ENCODE assay signal across 15 cellular contexts in genomic region chr5:65126192-65126591, GRCh38.
A peak's percentile ranks its signal among the peaks of the same experiment; 100 is the strongest.
DNase-seq lines count a peak whose midpoint lies in the region; ATAC-seq, FAIRE-seq and TF ChIP-seq lines count a peak whose summit lies in the region.
"Had no signal": no experiment of that assay in that cellular context is flagged by ENCODE, and none has a peak within 500 bp of the region (broad histone marks: within the 10 kb centered on the region; RNA-seq: fewer than 3 reads in every experiment).

No MANE protein-coding gene starts in this region.

- DNase-seq in HepG2 (ENCODE audit: low spot score) (no peak), right lobe of liver (no peak), astrocyte of the spinal cord (ENCODE audit: low read depth, low spot score) (peak; percentile 35), hippocampal formation (lab: John Stamatoyannopoulos, UW) (peak; percentile 7 to 58), NCI-H526 (lab: John Stamatoyannopoulos, UW) (no peak)
- DNase-seq in activated CD4-positive, CD25-positive, alpha-beta regulatory T cell (lab: John Stamatoyannopoulos, UW): no peak
- DNase-seq in activated T-cell treated with anti-CD3 and anti-CD28 coated beads, Interleukin-2, amount 50 U/mL, for 24 hours: no peak
- DNase-seq: activated naive CD8-positive, alpha-beta T cell treated with anti-CD3 and anti-CD28 coated beads, Interleukin-2, amount 50 U/mL, for 24 hours; GF-D8; NK-92 treated with Interleukin-12 subunit alpha and Interleukin-12 subunit beta, amount 100 ng/mL, for 24 hours; stimulated activated CD4-positive, alpha-beta T cell treated with anti-CD3 and anti-CD28 coated beads, Interleukin-1b, Interleukin-23, amount 100 ng/mL, for 48 hours; stimulated activated naive CD4-positive, alpha-beta T cell had no signal

- H3K9ac ChIP-seq in HepG2 (ENCODE audit: insufficient read depth, low read depth, low read length): no peak overlapping the region

- CTCF ChIA-PET in HepG2 (lab: Yijun Ruan, JAX; ENCODE audit: low intra/inter-chr PET ratio, low total read pairs): no interaction called here

- no peak for TF ChIP-seq CTCF in HepG2 (CRISPR knock-in tag; IDR thresholded peaks at IDR 0.05)
- no peak for TF ChIP-seq CTCF in right lobe of liver (IDR thresholded peaks at IDR 0.05)
- TF ChIP-seq CTCF in astrocyte of the spinal cord (IDR thresholded peaks at IDR 0.05; ENCODE audit: low read depth, low read length): no peak

- H4K20me1 ChIP-seq in HepG2 (ENCODE audit: insufficient read depth, low read length): no peaks in the 10 kb centered on the region

- in situ Hi-C loops in HepG2 (cut with HindIII; ENCODE audit: extremely low pct_ligation_motif_present, low pct_unique_long_range_greater_than_20kb): no loop called here
- in situ Hi-C loops in astrocyte of the spinal cord (cut with HindIII; ENCODE audit: low sequenced_read_pairs): no loop called here

- ATAC-seq in HepG2 (peak; percentile 73), right lobe of liver (no peak), HG03159 (IDR thresholded peaks at IDR 0.05; ENCODE audit: unreplicated experiment) (no peak)
- ATAC-seq: activated naive CD8-positive, alpha-beta T cell treated with anti-CD3 and anti-CD28 coated beads, Interleukin-2, amount 50 U/mL, for 24 hours had no signal

- H3K4me3 ChIP-seq in HepG2 (replicated peaks in 1 of 3; ENCODE audit: insufficient read depth in 1 of 3, low read depth in 2 of 3, low read length in 3 of 3) (no peak overlapping the region; a peak in 1 of 6 replicates), right lobe of liver (no peak overlapping the region), astrocyte of the spinal cord (ENCODE audit: low read depth, low read length) (no peak overlapping the region)

- peak overlapping the region; percentile 23; the same call in 1 of the 2 replicates for H3K4me2 ChIP-seq in HepG2 (ENCODE audit: low read depth, low read length)

- peaks cover 6% of the 10 kb centered on the region for H3K4me1 Mint-ChIP-seq in activated T-cell treated with anti-CD3 and anti-CD28 coated beads, Interleukin-2, amount 50 U/mL, for 24 hours (ENCODE audit: low read depth)

- H3K27ac ChIP-seq in HepG2 (ENCODE audit: extremely low read length, insufficient read depth, low read length): no peak overlapping the region
- no peak overlapping the region for H3K27ac ChIP-seq in right lobe of liver

- intact Hi-C loops in HepG2 (cut with micrococcal nuclease; ENCODE audit: unreplicated experiment) (no loop called here), right lobe of liver (cut with DNase I) (no loop called here)

- H3K36me3 ChIP-seq in HepG2 (replicated peaks in 1 of 2; ENCODE audit: control insufficient read depth in 1 of 2, insufficient read depth in 2 of 2, low read length in 2 of 2): no peaks in the 10 kb centered on the region
- H3K36me3 ChIP-seq in right lobe of liver: no peaks in the 10 kb centered on the region

- H3K27ac Mint-ChIP-seq in activated T-cell treated with anti-CD3 and anti-CD28 coated beads, Interleukin-2, amount 50 U/mL, for 24 hours: no peak overlapping the region
- H3K27ac Mint-ChIP-seq: activated naive CD8-positive, alpha-beta T cell treated with anti-CD3 and anti-CD28 coated beads, Interleukin-2, amount 50 U/mL, for 24 hours had no signal

- H3K79me2 ChIP-seq in HepG2 (ENCODE audit: insufficient read depth, low read length): no peaks in the 10 kb centered on the region

- no TSS peak for BruUV-seq in HepG2 (replicated peaks; lab: Mats Ljungman, UMichigan)

- no peaks in the 10 kb centered on the region for H3K9me3 ChIP-seq in HepG2 (ENCODE audit: low read length)
- no peaks in the 10 kb centered on the region for H3K9me3 ChIP-seq in right lobe of liver

- H3K9me3 Mint-ChIP-seq in activated T-cell treated with anti-CD3 and anti-CD28 coated beads, Interleukin-2, amount 50 U/mL, for 24 hours: no peaks in the 10 kb centered on the region
- H3K9me3 Mint-ChIP-seq: activated naive CD8-positive, alpha-beta T cell treated with anti-CD3 and anti-CD28 coated beads, Interleukin-2, amount 50 U/mL, for 24 hours had no signal

- TF ChIP-seq EP300 in HepG2 (IDR thresholded peaks at IDR 0.05; ENCODE audit: low read depth in 2 of 2, low read length in 2 of 2) (no peak), HepG2 (CRISPR knock-in tag; IDR thresholded peaks at IDR 0.05; ENCODE audit: borderline replicate concordance) (no peak)

- H3K4me1 ChIP-seq in HepG2 (ENCODE audit: insufficient read depth, low read length) (peaks cover 10% of the 10 kb centered on the region), right lobe of liver (no peaks in the 10 kb centered on the region)

- POLR2A ChIA-PET in HepG2 (lab: Yijun Ruan, JAX): no interaction called here

- H3K27me3 ChIP-seq in HepG2 (ENCODE audit: control insufficient read depth in 1 of 2, insufficient read depth in 2 of 2, low read length in 2 of 2): peaks cover 4 to 21% of the 10 kb centered on the region in 2 experiments; a peak in 4 of 5 replicates
- no peaks in the 10 kb centered on the region for H3K27me3 ChIP-seq in right lobe of liver

- no peaks in the 10 kb centered on the region for H3K27me3 Mint-ChIP-seq in activated T-cell treated with anti-CD3 and anti-CD28 coated beads, Interleukin-2, amount 50 U/mL, for 24 hours
- H3K27me3 Mint-ChIP-seq: activated naive CD8-positive, alpha-beta T cell treated with anti-CD3 and anti-CD28 coated beads, Interleukin-2, amount 50 U/mL, for 24 hours had no signal

- no peak overlapping the region for H3K4me3 Mint-ChIP-seq in activated T-cell treated with anti-CD3 and anti-CD28 coated beads, Interleukin-2, amount 50 U/mL, for 24 hours
- H3K4me3 Mint-ChIP-seq: activated naive CD8-positive, alpha-beta T cell treated with anti-CD3 and anti-CD28 coated beads, Interleukin-2, amount 50 U/mL, for 24 hours; neural crest cell had no signal

- WGBS in HepG2 (ENCODE audit: low lambda C conversion rate): 3% methylated on average over 5 of the region's 8 CpGs
- WGBS in right lobe of liver (ENCODE audit: insufficient coverage, low coverage, low lambda C conversion rate, missing lambda C conversion rate): 31% methylated on average over 7 of the region's 8 CpGs

- no peak for FAIRE-seq in HepG2 (lab: Jason Lieb, UNC)
- FAIRE-seq: keratinocyte had no signal

- no peak for TF ChIP-seq RAD21 in HepG2 (CRISPR knock-in tag; IDR thresholded peaks at IDR 0.05)

- H2AFZ ChIP-seq in HepG2 (ENCODE audit: low read length): no peak overlapping the region

- TF ChIP-seq POLR2A in HepG2 (IDR thresholded peaks at IDR 0.05; ENCODE audit: insufficient read depth in 1 of 2, low read depth in 2 of 2, low read length in 2 of 2) (no peak), right lobe of liver (IDR thresholded peaks at IDR 0.05) (no peak)

- H3K36me3 Mint-ChIP-seq in activated T-cell treated with anti-CD3 and anti-CD28 coated beads, Interleukin-2, amount 50 U/mL, for 24 hours (ENCODE audit: low read depth): no peaks in the 10 kb centered on the region

TF ChIP-seq in HepG2, 621 proteins besides CTCF, POLR2A, EP300 and RAD21:
- no peak for TF ChIP-seq ZBTB37 (CRISPR knock-in tag; IDR thresholded peaks at IDR 0.05)
- no peak for TF ChIP-seq ISX (CRISPR knock-in tag; conservative IDR thresholded peaks at IDR 0.05)
- TF ChIP-seq YEATS4 (CRISPR knock-in tag; IDR thresholded peaks at IDR 0.05; ENCODE audit: borderline replicate concordance): no peak
- no peak for TF ChIP-seq FOXA1 (IDR thresholded peaks at IDR 0.05)
- TF ChIP-seq FOXA1 (CRISPR knock-in tag; IDR thresholded peaks at IDR 0.05): no peak
- TF ChIP-seq REL (CRISPR knock-in tag; conservative IDR thresholded peaks at IDR 0.05): no peak

Comparison
In these comparisons a context has a peak if more than half of its experiments do, and no peak if none do; other contexts are left out.
1. DNase-seq: peak in astrocyte of the spinal cord (single experiment) and hippocampal formation (2 of 2); none in HepG2 (single experiment), right lobe of liver (0 of 3), NCI-H526 (0 of 2), activated CD4-positive, CD25-positive, alpha-beta regulatory T cell (0 of 4) and activated T-cell treated with anti-CD3 and anti-CD28 coated beads, Interleukin-2, amount 50 U/mL, for 24 hours (single experiment).